In the genomic region with DNA sequence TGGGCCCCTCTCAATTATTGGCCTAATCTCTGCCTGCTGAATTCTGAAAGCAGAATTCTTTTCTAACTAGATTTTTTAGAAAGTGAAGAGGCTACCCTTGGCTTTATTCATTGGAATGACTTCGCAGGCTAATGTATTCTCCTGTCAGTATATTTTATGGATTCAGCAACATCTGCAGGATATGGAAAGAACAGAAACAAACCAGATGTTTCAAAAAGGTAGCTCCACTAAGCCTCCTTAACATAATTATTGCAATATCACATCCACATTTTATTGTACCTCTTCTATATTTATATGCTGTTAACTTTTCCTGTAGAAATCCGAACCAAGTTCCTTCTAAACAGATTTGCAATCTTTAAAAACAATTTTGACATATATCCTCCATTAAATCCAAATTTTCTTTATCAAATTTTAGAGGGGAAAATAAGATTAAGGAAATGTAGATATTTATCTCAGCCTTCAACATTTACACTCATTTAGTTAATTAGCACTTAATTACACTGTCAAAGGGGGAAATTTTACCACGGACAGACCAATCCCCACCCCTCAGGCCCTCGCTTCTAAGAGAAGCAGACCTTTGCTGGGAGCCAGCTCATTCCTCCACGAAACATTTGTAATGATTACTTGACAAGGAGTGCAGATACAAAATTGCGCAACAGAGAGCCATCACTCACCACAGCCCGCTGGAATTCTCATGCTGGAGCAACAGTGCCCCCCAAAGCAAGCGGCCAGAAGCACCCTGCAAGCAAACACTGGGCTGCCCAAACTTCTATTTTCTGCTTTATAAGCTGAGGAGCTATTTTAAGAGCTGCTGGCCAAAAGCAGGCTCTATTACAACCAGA, we compare ENCODE assay signal across 8 cellular contexts.
DNase-seq lines count a peak whose midpoint lies in the region; FAIRE-seq and TF ChIP-seq lines count a peak whose summit lies in the region.

No MANE protein-coding gene starts in this region.

- no peak overlapping the region for H3K27ac Mint-ChIP-seq in CD4-positive, alpha-beta memory T cell
- H3K27ac Mint-ChIP-seq in activated CD4-positive, alpha-beta T cell treated with anti-CD3 and anti-CD28 coated beads, Interleukin-2, amount 10 ng/mL, durations not matched to agents 7 days and 5 days = no peak overlapping the region

- no peak overlapping the region for H3K4me3 Mint-ChIP-seq in CD4-positive, alpha-beta memory T cell
- H3K4me3 Mint-ChIP-seq in activated CD4-positive, alpha-beta T cell treated with anti-CD3 and anti-CD28 coated beads, Interleukin-2, amount 10 ng/mL, durations not matched to agents 7 days and 5 days = no peak overlapping the region

- peaks cover 0 to 2% of the 10 kb centered on the region in 2 donors for H3K27me3 Mint-ChIP-seq in CD4-positive, alpha-beta memory T cell
- no peaks in the 10 kb centered on the region for H3K27me3 Mint-ChIP-seq in activated CD4-positive, alpha-beta T cell treated with anti-CD3 and anti-CD28 coated beads, Interleukin-2, amount 10 ng/mL, durations not matched to agents 7 days and 5 days

- H3K27me3 ChIP-seq in CD4-positive, alpha-beta memory T cell (ENCODE audit: insufficient read depth, low read length) = no peaks in the 10 kb centered on the region

- H3K36me3 Mint-ChIP-seq in CD4-positive, alpha-beta memory T cell = no peaks in the 10 kb centered on the region
- H3K36me3 Mint-ChIP-seq in activated CD4-positive, alpha-beta T cell treated with anti-CD3 and anti-CD28 coated beads, Interleukin-2, amount 10 ng/mL, durations not matched to agents 7 days and 5 days (ENCODE audit: low read depth) = no peaks in the 10 kb centered on the region

- CTCF ChIA-PET in CD4-positive, alpha-beta memory T cell (lab: Charles Lee; ENCODE audit: partially characterized antibody) = no interaction called here
- CTCF ChIA-PET in activated CD4-positive, alpha-beta T cell treated with anti-CD3 and anti-CD28 coated beads, Interleukin-2, amount 10 ng/mL, durations not matched to agents 7 days and 5 days (lab: Charles Lee) = no interaction called here

- no peaks in the 10 kb centered on the region for H3K4me1 Mint-ChIP-seq in CD4-positive, alpha-beta memory T cell
- no peaks in the 10 kb centered on the region for H3K4me1 Mint-ChIP-seq in activated CD4-positive, alpha-beta T cell treated with anti-CD3 and anti-CD28 coated beads, Interleukin-2, amount 10 ng/mL, durations not matched to agents 7 days and 5 days

- no peak overlapping the region for H3K4me3 ChIP-seq in cardiac fibroblast (replicated peaks in 1 of 2; ENCODE audit: low read depth in 2 of 2, low read length in 2 of 2)
- no peak overlapping the region for H3K4me3 ChIP-seq in kidney (ENCODE audit: low read length in 2 of 2)
- no peak overlapping the region for H3K4me3 ChIP-seq in CD4-positive, alpha-beta memory T cell (ENCODE audit: low read length in 2 of 2)

- no peak for FAIRE-seq in kidney (lab: Jason Lieb, UNC)

- peaks cover 0 to 7% of the 10 kb centered on the region in 2 donors for H3K9me3 ChIP-seq in kidney (ENCODE audit: control insufficient read depth in 1 of 2, low read length in 2 of 2)
- no peaks in the 10 kb centered on the region for H3K9me3 ChIP-seq in CD4-positive, alpha-beta memory T cell (ENCODE audit: control insufficient read depth in 1 of 2, low read length in 2 of 2)

- intact Hi-C loops in kidney (cut with DNase I) = no loop called here
- intact Hi-C loops in CD4-positive, alpha-beta memory T cell (cut with micrococcal nuclease) = no loop called here

- H3K9ac ChIP-seq in kidney (ENCODE audit: low read length in 2 of 2) = no peak overlapping the region

- TF ChIP-seq CTCF in GM13977 (IDR thresholded peaks at IDR 0.05; ENCODE audit: extremely low read depth, insufficient read depth, missing control alignments) (peak; percentile 58), cardiac fibroblast (IDR thresholded peaks at IDR 0.05; ENCODE audit: low read depth, low read length) (peak; percentile 91), kidney (IDR thresholded peaks at IDR 0.05; ENCODE audit: borderline replicate concordance, extremely low read depth, insufficient read depth) (peak; percentile 60)

- POLR2A ChIA-PET in CD4-positive, alpha-beta memory T cell (lab: Charles Lee; ENCODE audit: partially characterized antibody) = no interaction called here
- POLR2A ChIA-PET in activated CD4-positive, alpha-beta T cell treated with anti-CD3 and anti-CD28 coated beads, Interleukin-2, amount 10 ng/mL, durations not matched to agents 7 days and 5 days (lab: Charles Lee) = no interaction called here

- H3K27ac ChIP-seq in kidney (ENCODE audit: low read depth in 2 of 2, low read length in 2 of 2) = peak overlapping the region in 1 of 2 donors; percentile 51
- H3K27ac ChIP-seq in CD4-positive, alpha-beta memory T cell (ENCODE audit: low read depth, low read length) = no peak overlapping the region

- H3K36me3 ChIP-seq in kidney (ENCODE audit: control insufficient read depth in 1 of 2, insufficient read depth in 2 of 2, low read length in 2 of 2) = no peaks in the 10 kb centered on the region
- no peaks in the 10 kb centered on the region for H3K36me3 ChIP-seq in CD4-positive, alpha-beta memory T cell (ENCODE audit: insufficient read depth, low read length)

- H3K9me3 Mint-ChIP-seq in CD4-positive, alpha-beta memory T cell = peaks cover 0 to 10% (median 6%) of the 10 kb centered on the region in 8 donors
- peaks cover 5% of the 10 kb centered on the region for H3K9me3 Mint-ChIP-seq in activated CD4-positive, alpha-beta T cell treated with anti-CD3 and anti-CD28 coated beads, Interleukin-2, amount 10 ng/mL, durations not matched to agents 7 days and 5 days

- in situ Hi-C loops in GM13977 (cut with MboI; ENCODE audit: low pct_unique_long_range_greater_than_20kb, low sequenced_read_pairs, unreplicated experiment) = no loop called here

- peaks cover 0 to 6% of the 10 kb centered on the region in 2 donors for H3K4me1 ChIP-seq in kidney (ENCODE audit: control insufficient read depth in 1 of 2, insufficient read depth in 1 of 2, low read depth in 1 of 2, low read length in 2 of 2)
- H3K4me1 ChIP-seq in CD4-positive, alpha-beta memory T cell (ENCODE audit: insufficient read depth, low read length) = no peaks in the 10 kb centered on the region

- peak; percentile 16 for DNase-seq in 8988T
- DNase-seq in GM13977 (ENCODE audit: low spot score) = peak; percentile 13
- peak; percentile 81 for DNase-seq in NCI-H82 (lab: John Stamatoyannopoulos, UW)
- peak; percentile 95 to 97 for DNase-seq in cardiac fibroblast (ENCODE audit: low read depth in 2 of 2)
- DNase-seq in kidney = peak; percentile 92
- peak; percentile 1 for DNase-seq in stimulated activated CD8-positive, alpha-beta memory T cell treated with anti-CD3 and anti-CD28 coated beads, Interleukin-12 subunit alpha, Interleukin-12 subunit beta, amount 100 ng/mL, for 1 hour (ENCODE audit: low read depth)
- no peak for DNase-seq in CD4-positive, alpha-beta memory T cell
- DNase-seq in activated CD4-positive, alpha-beta T cell treated with anti-CD3 and anti-CD28 coated beads, Interleukin-2, amount 10 ng/mL, durations not matched to agents 7 days and 5 days = no peak

Comparison
In these comparisons a context has a peak if more than half of its experiments do, and no peak if none do; other contexts are left out.
1. DNase-seq: peak in 8988T (single experiment), GM13977 (single experiment), NCI-H82 (single experiment), cardiac fibroblast (2 of 2), kidney (single experiment) and stimulated activated CD8-positive, alpha-beta memory T cell treated with anti-CD3 and anti-CD28 coated beads, Interleukin-12 subunit alpha, Interleukin-12 subunit beta, amount 100 ng/mL, for 1 hour (single experiment); none in CD4-positive, alpha-beta memory T cell (0 of 5) and activated CD4-positive, alpha-beta T cell treated with anti-CD3 and anti-CD28 coated beads, Interleukin-2, amount 10 ng/mL, durations not matched to agents 7 days and 5 days (single experiment).
2. Peak in every context shown above with its lines, with median percentiles within 50 percentile points of each other: CTCF ChIP-seq.